In the genomic region with DNA sequence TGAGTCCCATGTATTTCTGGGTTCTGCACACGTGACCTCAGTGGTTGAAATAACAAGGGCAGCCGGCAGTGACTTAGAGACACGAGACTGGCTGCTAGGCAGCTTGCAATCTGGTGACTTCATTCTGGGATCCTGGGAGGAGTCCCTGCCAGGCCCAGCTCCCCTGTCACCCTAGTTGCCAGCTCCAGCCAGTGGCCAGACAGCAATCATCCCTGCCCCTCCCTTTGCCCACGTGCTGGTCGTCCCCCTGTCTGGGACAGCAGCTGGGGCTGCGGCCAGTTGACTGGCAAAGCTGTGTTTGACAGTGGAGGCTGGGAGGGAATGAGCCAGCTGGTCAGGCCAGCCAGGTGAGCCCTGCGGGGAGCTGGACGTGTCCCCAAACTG, we compare ENCODE assay signal across 22 cellular contexts. TPM values are rescaled to one million over a fixed set of nuclear protein-coding genes. Genes with fewer than 3 reads are reported as not detected.
DNase-seq lines count a peak whose midpoint lies in the region; ATAC-seq and TF ChIP-seq lines count a peak whose summit lies in the region.
"Had no signal": no experiment of that assay in that cellular context is flagged by ENCODE, and none has a peak within 500 bp of the region (broad histone marks: within the 10 kb centered on the region; RNA-seq: fewer than 3 reads in every experiment).

No MANE protein-coding gene starts in this region.

- no peaks in the 10 kb centered on the region for H3K36me3 Mint-ChIP-seq in natural killer cell

- peak overlapping the region in 2 of 3 donors; percentile 33 for H3K9ac ChIP-seq in skeletal muscle tissue (ENCODE audit: low read depth in 1 of 3, low read length in 3 of 3)

- H3K9me3 Mint-ChIP-seq in natural killer cell = no peaks in the 10 kb centered on the region
- H3K9me3 Mint-ChIP-seq: CD4-positive, alpha-beta T cell had no signal

- TF ChIP-seq CTCF in natural killer cell (IDR thresholded peaks at IDR 0.05) = no peak

- peaks cover 0 to 2% of the 10 kb centered on the region in 2 donors for H3K27me3 Mint-ChIP-seq in natural killer cell (ENCODE audit: low read depth in 2 of 2)

- H3K4me3 Mint-ChIP-seq in natural killer cell = no peak overlapping the region
- H3K4me3 Mint-ChIP-seq: CD4-positive, alpha-beta T cell; H9 had no signal

- ATAC-seq in natural killer cell (no peak), GM18517 (IDR thresholded peaks at IDR 0.05; ENCODE audit: unreplicated experiment) (no peak), left lobe of liver (no peak)

- no peak for TF ChIP-seq RAD21 in Ishikawa (IDR thresholded peaks at IDR 0.05; ENCODE audit: low read depth)

- H3K27me3 ChIP-seq in skeletal muscle tissue (ENCODE audit: control insufficient read depth in 3 of 3, insufficient read depth in 3 of 3, low read length in 3 of 3) = peaks cover 0 to 4% (median 0%) of the 10 kb centered on the region in 3 donors

- H3K36me3 ChIP-seq in skeletal muscle tissue (ENCODE audit: control insufficient read depth in 3 of 3, insufficient read depth in 3 of 3, low read length in 3 of 3) = peaks cover 0 to 2% (median 0%) of the 10 kb centered on the region in 3 donors

- H3K4me1 ChIP-seq in skeletal muscle tissue (ENCODE audit: control insufficient read depth in 3 of 3, insufficient read depth in 3 of 3, low read length in 3 of 3) = peaks cover 13 to 22% (median 17%) of the 10 kb centered on the region in 3 donors
- H3K4me1 ChIP-seq: Caco-2 had no signal

- H3K27ac Mint-ChIP-seq in natural killer cell = no peak overlapping the region
- H3K27ac Mint-ChIP-seq: CD4-positive, alpha-beta T cell; H9 had no signal

- DNase-seq in cardiac septum (ENCODE audit: low spot score) (peak; percentile 84), myocyte (ENCODE audit: low read depth) (peak; percentile 82), natural killer cell (no peak), left lobe of liver (ENCODE audit: low spot score) (no peak)
- DNase-seq: Caco-2; CD4-positive, alpha-beta T cell; GF-D8; H9; NCI-H1417; NCI-H187; NCI-H2227 treated with DMSO at 0.1 percent for 48 hours; NCI-H510A treated with DMSO at 0.1 percent for 48 hours; NCI-H774; SHP77 treated with DMSO at 0.1 percent for 48 hours had no signal

- peak overlapping the region; percentile 89 for H3K27ac ChIP-seq in skeletal muscle tissue (ENCODE audit: low read depth, low read length)
- H3K27ac ChIP-seq: HL-60 had no signal

- peaks cover 0 to 3% (median 0%) of the 10 kb centered on the region in 3 donors for H3K9me3 ChIP-seq in skeletal muscle tissue (ENCODE audit: control insufficient read depth in 3 of 3, low read length in 3 of 3)

- no peak for TF ChIP-seq EP300 in Ishikawa (IDR thresholded peaks at IDR 0.05; ENCODE audit: borderline replicate concordance)

- H3K4me3 ChIP-seq in skeletal muscle tissue (ENCODE audit: low read length in 3 of 3) = no peak overlapping the region

- intact Hi-C loops in cardiac septum (cut with DNase I) (no loop called here), natural killer cell (cut with micrococcal nuclease) (no loop called here)

- H3K4me1 Mint-ChIP-seq in natural killer cell = peaks cover 3% of the 10 kb centered on the region in 2 donors
- H3K4me1 Mint-ChIP-seq: H9 had no signal

TF ChIP-seq in Ishikawa, 13 proteins besides CTCF, POLR2A, EP300 and RAD21:
- TF ChIP-seq FOXM1 (IDR thresholded peaks at IDR 0.05; ENCODE audit: borderline replicate concordance, low read depth) = no peak
- TF ChIP-seq, protein P1, sequence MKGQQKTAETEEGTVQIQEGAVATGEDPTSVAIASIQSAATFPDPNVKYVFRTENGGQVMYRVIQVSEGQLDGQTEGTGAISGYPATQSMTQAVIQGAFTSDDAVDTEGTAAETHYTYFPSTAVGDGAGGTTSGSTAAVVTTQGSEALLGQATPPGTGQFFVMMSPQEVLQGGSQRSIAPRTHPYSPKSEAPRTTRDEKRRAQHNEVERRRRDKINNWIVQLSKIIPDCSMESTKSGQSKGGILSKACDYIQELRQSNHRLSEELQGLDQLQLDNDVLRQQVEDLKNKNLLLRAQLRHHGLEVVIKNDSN (IDR thresholded peaks at IDR 0.05) = peak; percentile 59; the same call in 1 of the 2 replicates

RNA-seq across cellular contexts. Expression of gene ADGRA1, which starts 30.0 kb away (rescaled TPM):
- total RNA-seq in cardiac septum (0.19 TPM), myocyte (3.6 and 16.8 TPM in 2 replicates), skeletal muscle tissue (under 0.01 TPM), natural killer cell (not detected), left lobe of liver (0.83 TPM)
- polyA plus RNA-seq in myocyte (2012) = 5.5 TPM
- total RNA-seq: Caco-2; CD4-positive, alpha-beta T cell; HT1080; M059J; OCI-LY7 had no signal
- polyA plus RNA-seq: BJ had no signal

RNA-seq across cellular contexts. Expression of gene KNDC1, which starts 42.3 kb away (rescaled TPM):
- total RNA-seq in cardiac septum (0.05 TPM), myocyte (not detected in 2 replicates), skeletal muscle tissue (0.52 TPM), natural killer cell (1 to 10 TPM in 2 of 3 donors, not detected in 1; 2.1 to 5.9 TPM), left lobe of liver (8.5 TPM)
- polyA plus RNA-seq in myocyte (2012) = 0.05 TPM
- total RNA-seq: CD4-positive, alpha-beta T cell; HT1080; M059J; OCI-LY7 had no signal

Comparison
In these comparisons a context has a peak if more than half of its experiments do, and no peak if none do; other contexts are left out.
1. DNase-seq: peak in cardiac septum (single experiment) and myocyte (single experiment); none in natural killer cell (single experiment) and left lobe of liver (single experiment).